8 cellular contexts compared by ENCODE assay signal in the genomic region with DNA sequence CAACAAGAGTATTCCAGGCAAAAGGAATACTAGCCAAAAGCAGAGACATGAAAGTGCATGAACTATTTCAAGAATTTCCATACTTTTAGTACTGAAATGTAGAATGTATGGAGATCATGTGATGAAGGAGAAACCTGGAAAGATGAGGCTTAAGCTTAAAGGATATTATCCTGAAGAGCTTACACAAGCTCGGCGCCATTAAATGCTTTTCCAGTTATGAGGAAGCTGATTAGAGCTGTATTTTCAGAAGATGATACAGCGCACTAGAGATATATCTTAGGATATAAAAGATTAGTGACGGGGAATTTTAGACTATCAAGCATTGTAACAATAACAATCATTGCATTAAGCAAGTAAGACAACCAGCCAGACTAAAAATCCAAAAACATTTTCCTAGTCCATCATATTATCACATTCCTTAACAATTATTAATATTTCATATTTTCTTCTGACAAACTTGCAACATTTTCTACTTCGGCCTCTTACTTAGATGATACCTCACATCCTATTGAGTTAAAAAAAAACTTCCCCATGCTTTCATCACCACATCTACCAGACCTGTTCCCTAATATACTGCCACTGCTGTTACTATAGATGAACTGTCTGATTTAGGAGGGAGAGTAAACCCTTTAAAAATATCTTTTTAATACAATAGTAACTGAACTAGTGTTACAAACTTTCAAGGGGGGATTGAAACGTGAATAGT. TPM values are rescaled to one million over a fixed set of nuclear protein-coding genes. Genes with fewer than 3 reads are reported as not detected.
DNase-seq lines count a peak whose midpoint lies in the region; ATAC-seq and TF ChIP-seq lines count a peak whose summit lies in the region.

No MANE protein-coding gene starts in this region.

- peak overlapping the region; percentile 99 for H3K4me3 Mint-ChIP-seq in activated naive CD8-positive, alpha-beta T cell treated with anti-CD3 and anti-CD28 coated beads for 36 hours

- TF ChIP-seq CTCF in left ventricle myocardium inferior (IDR thresholded peaks at IDR 0.05; ENCODE audit: borderline replicate concordance) (no peak), right lobe of liver (IDR thresholded peaks at IDR 0.05) (no peak)

- no peaks in the 10 kb centered on the region for H3K9me3 Mint-ChIP-seq in activated naive CD8-positive, alpha-beta T cell treated with anti-CD3 and anti-CD28 coated beads for 36 hours

- 56% methylated on average over 6 of the region's 6 CpGs for WGBS in right lobe of liver (ENCODE audit: insufficient coverage, low coverage, low lambda C conversion rate, missing lambda C conversion rate)
- WGBS in aorta, 2 donors = 61 to 62% methylated on average over 6 of the region's 6 CpGs

- H3K36me3 ChIP-seq in left ventricle myocardium inferior (peaks cover 30% of the 10 kb centered on the region), right lobe of liver (peaks cover 0 to 13% (median 0%) of the 10 kb centered on the region in 4 donors), aorta (ENCODE audit: control insufficient read depth in 1 of 2, insufficient read depth in 2 of 2, low read length in 1 of 2) (no peaks in the 10 kb centered on the region)

- DNase-seq in left ventricle myocardium inferior (no peak), Right ventricle myocardium inferior (ENCODE audit: missing footprints) (no peak), right lobe of liver (no peak), aorta (no peak), midbrain (lab: John Stamatoyannopoulos, UW) (no peak), COLO829 (ENCODE audit: low spot score) (no peak)
- no peak for DNase-seq in activated naive CD8-positive, alpha-beta T cell treated with anti-CD3 and anti-CD28 coated beads for 36 hours

- H3K4me3 ChIP-seq in left ventricle myocardium inferior (peak overlapping the region; percentile 89), right lobe of liver (peak overlapping the region; percentile 68 to 76 (median 72)), aorta (ENCODE audit: low read length in 2 of 2) (peak overlapping the region; percentile 54 to 72)

- H3K4me1 ChIP-seq in left ventricle myocardium inferior (peaks cover 39% of the 10 kb centered on the region), right lobe of liver (peaks cover 0 to 7% (median 2%) of the 10 kb centered on the region in 4 donors), aorta (ENCODE audit: control insufficient read depth in 1 of 2, insufficient read depth in 2 of 2, low read length in 2 of 2) (peaks cover 0 to 6% of the 10 kb centered on the region in 2 donors)

- ATAC-seq in Right ventricle myocardium inferior (no peak), right lobe of liver (no peak), aorta (ENCODE audit: low FRiP score) (no peak), GM21619 (IDR thresholded peaks at IDR 0.05; ENCODE audit: unreplicated experiment) (no peak)

- no peak overlapping the region for H3K27ac Mint-ChIP-seq in activated naive CD8-positive, alpha-beta T cell treated with anti-CD3 and anti-CD28 coated beads for 36 hours

- no peak for TF ChIP-seq POLR2A in right lobe of liver (IDR thresholded peaks at IDR 0.05)

- no peaks in the 10 kb centered on the region for H3K9me3 ChIP-seq in left ventricle myocardium inferior (replicated peaks)
- no peaks in the 10 kb centered on the region for H3K9me3 ChIP-seq in right lobe of liver
- no peaks in the 10 kb centered on the region for H3K9me3 ChIP-seq in aorta (ENCODE audit: control insufficient read depth, low read length)

- no peaks in the 10 kb centered on the region for H3K27me3 ChIP-seq in left ventricle myocardium inferior (ENCODE audit: low read depth)
- H3K27me3 ChIP-seq in right lobe of liver = no peaks in the 10 kb centered on the region
- no peaks in the 10 kb centered on the region for H3K27me3 ChIP-seq in aorta (ENCODE audit: control insufficient read depth in 1 of 2, insufficient read depth in 2 of 2, low read length in 1 of 2)

- H3K27ac ChIP-seq in left ventricle myocardium inferior (replicated peaks) = peak overlapping the region; percentile 95
- H3K27ac ChIP-seq in right lobe of liver = peak overlapping the region; percentile 92 to 95 (median 95)
- no peak overlapping the region for H3K27ac ChIP-seq in aorta (ENCODE audit: low read depth in 1 of 2, low read length in 2 of 2)

- intact Hi-C loops in left ventricle myocardium inferior (cut with micrococcal nuclease) = no loop called here
- intact Hi-C loops in Right ventricle myocardium inferior (cut with DNase I) = no loop called here
- intact Hi-C loops in right lobe of liver (cut with DNase I) = no loop called here
- intact Hi-C loops in aorta (cut with DNase I) = no loop called here

- H3K4me1 Mint-ChIP-seq in activated naive CD8-positive, alpha-beta T cell treated with anti-CD3 and anti-CD28 coated beads for 36 hours = peaks cover 32% of the 10 kb centered on the region

- peaks cover 8% of the 10 kb centered on the region for H3K27me3 Mint-ChIP-seq in activated naive CD8-positive, alpha-beta T cell treated with anti-CD3 and anti-CD28 coated beads for 36 hours

- peaks cover 31% of the 10 kb centered on the region for H3K36me3 Mint-ChIP-seq in activated naive CD8-positive, alpha-beta T cell treated with anti-CD3 and anti-CD28 coated beads for 36 hours

RNA-seq across cellular contexts. Expression of a gene that starts 1.3 kb away (rescaled TPM):
- total RNA-seq in left ventricle myocardium inferior = 29.1 TPM
- total RNA-seq in Right ventricle myocardium inferior = 25.2 TPM
- total RNA-seq in activated naive CD8-positive, alpha-beta T cell treated with anti-CD3 and anti-CD28 coated beads for 36 hours = 10 to 100 TPM; 13.1 to 15.0 TPM
- 10 to 100 TPM; 11.8 to 20.9 (median 16.7) TPM for total RNA-seq in right lobe of liver
- 10 to 100 TPM; 23.0 to 35.6 TPM for total RNA-seq in aorta
- 100 to 1,000 TPM in 1 of 2 donors, 10 to 100 TPM in 1; 42.2 to 116 TPM for polyA plus RNA-seq in aorta

RNA-seq across cellular contexts. Expression of a gene that starts 19.9 kb away (rescaled TPM):
- 2.7 TPM for total RNA-seq in left ventricle myocardium inferior
- 3.8 TPM for total RNA-seq in Right ventricle myocardium inferior
- under 1 TPM; 0.38 to 0.54 TPM for total RNA-seq in activated naive CD8-positive, alpha-beta T cell treated with anti-CD3 and anti-CD28 coated beads for 36 hours
- 1 to 10 TPM; 2.7 to 5.3 (median 4.3) TPM for total RNA-seq in right lobe of liver
- 10 to 100 TPM in 1 of 2 donors, 1 to 10 TPM in 1; 9.3 to 13.7 TPM for total RNA-seq in aorta
- polyA plus RNA-seq in aorta = 10 to 100 TPM in 1 of 2 donors, 1 to 10 TPM in 1; 4.6 to 18.5 TPM

RNA-seq across cellular contexts. Expression of a gene that starts 27.8 kb away (rescaled TPM):
- total RNA-seq in left ventricle myocardium inferior (91.6 TPM), Right ventricle myocardium inferior (93.9 TPM), right lobe of liver (10 to 100 TPM; 38.3 to 59.5 (median 46.8) TPM), aorta (10 to 100 TPM; 69.3 to 81.1 TPM)
- 10 to 100 TPM; 30.3 to 31.0 TPM for total RNA-seq in activated naive CD8-positive, alpha-beta T cell treated with anti-CD3 and anti-CD28 coated beads for 36 hours
- polyA plus RNA-seq in aorta = 10 to 100 TPM; 71.6 to 77.9 TPM

Comparison
In these comparisons a context has a peak if more than half of its experiments do, and no peak if none do; other contexts are left out.
1. H3K27ac ChIP-seq: peak in left ventricle myocardium inferior (single experiment) and right lobe of liver (3 of 3); none in aorta (0 of 2).
2. Peak in every context shown above with its lines, with median percentiles within 50 percentile points of each other: H3K4me3 ChIP-seq.